In the genomic region with DNA sequence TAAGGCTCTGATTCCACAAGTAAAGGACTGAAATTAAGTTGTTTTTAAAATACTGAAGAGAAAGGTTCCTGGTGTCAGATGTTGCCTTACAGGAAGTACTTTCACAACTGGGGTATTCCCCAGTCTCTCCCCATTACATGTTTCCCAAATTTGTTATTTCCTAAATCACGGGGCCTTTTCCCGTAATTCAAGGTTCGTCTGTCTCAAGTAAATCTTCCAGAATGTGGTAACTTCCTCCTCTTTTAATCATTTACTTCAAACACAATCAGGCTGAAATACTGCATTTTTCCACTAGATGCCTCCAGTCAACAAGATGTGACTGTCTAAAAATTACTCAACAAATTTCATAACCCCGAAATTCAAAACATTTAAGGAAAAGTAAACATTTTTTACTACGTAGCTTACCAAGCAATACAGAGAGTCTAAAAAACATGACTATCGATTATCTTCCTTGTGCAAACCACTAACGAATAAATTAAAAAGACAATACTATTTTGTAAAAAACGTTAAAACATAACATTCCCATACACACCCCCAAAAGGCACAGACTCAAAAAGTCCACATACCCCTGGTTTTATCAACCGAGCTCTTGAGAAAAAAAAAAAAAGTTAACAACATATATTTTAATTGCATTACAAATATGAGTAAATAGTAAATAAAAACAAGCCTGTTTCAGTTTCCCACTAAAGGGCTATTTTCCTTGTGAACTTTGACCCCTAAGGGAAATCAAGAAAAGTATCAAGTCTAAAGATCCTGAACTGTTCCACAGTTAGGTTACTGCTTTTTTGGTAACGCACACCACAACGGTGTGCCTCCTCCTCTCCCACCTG, we compare ENCODE assay signal across 8 cellular contexts. TPM values are rescaled to one million over a fixed set of nuclear protein-coding genes. Genes with fewer than 3 reads are reported as not detected.
DNase-seq lines count a peak whose midpoint lies in the region; ATAC-seq and TF ChIP-seq lines count a peak whose summit lies in the region.

No MANE protein-coding gene starts in this region.

- DNase-seq in activated T-cell treated with anti-CD3 and anti-CD28 coated beads, Interleukin-2, amount 50 U/mL, for 24 hours: no peak
- no peak for DNase-seq in activated T-cell treated with anti-CD3 and anti-CD28 coated beads, Interleukin-2, amount 50 U/mL, for 48 hours
- DNase-seq in SKM-1 (lab: John Stamatoyannopoulos, UW; ENCODE audit: unreplicated experiment) (peak; percentile 89), mucosa of gallbladder (ENCODE audit: low spot score) (peak; percentile 38), aorta (no peak), NCI-H524 treated with DMSO at 0.1 percent for 48 hours (lab: John Stamatoyannopoulos, UW) (no peak)
- DNase-seq in effector memory CD8-positive, alpha-beta T cell: peak; percentile 25 to 50 (median 32)

- H3K9ac ChIP-seq in KMS-11: peak overlapping the region; percentile 81; the same call in 1 of the 2 replicates

- TF ChIP-seq CTCF in KMS-11 (conservative IDR thresholded peaks at IDR 0.05; ENCODE audit: low read depth, low read length): peak; percentile 70

- peaks cover 62% of the 10 kb centered on the region for H3K4me1 Mint-ChIP-seq in activated T-cell treated with anti-CD3 and anti-CD28 coated beads, Interleukin-2, amount 50 U/mL, for 24 hours (ENCODE audit: low read depth)
- H3K4me1 Mint-ChIP-seq in effector memory CD8-positive, alpha-beta T cell (ENCODE audit: low read depth in 2 of 2): peaks cover 28 to 46% of the 10 kb centered on the region in 2 donors

- H3K4me3 ChIP-seq in KMS-11 (IDR thresholded peaks at IDR 0.05; ENCODE audit: insufficient read depth, low read depth, low read length): no peak overlapping the region
- H3K4me3 ChIP-seq in aorta (ENCODE audit: low read length in 2 of 2): peak overlapping the region; percentile 29 to 96

- peaks cover 55% of the 10 kb centered on the region for H3K36me3 Mint-ChIP-seq in activated T-cell treated with anti-CD3 and anti-CD28 coated beads, Interleukin-2, amount 50 U/mL, for 24 hours (ENCODE audit: low read depth)
- H3K36me3 Mint-ChIP-seq in effector memory CD8-positive, alpha-beta T cell (ENCODE audit: insufficient read depth): peaks cover 50% of the 10 kb centered on the region

- no peaks in the 10 kb centered on the region for H3K9me3 ChIP-seq in aorta (ENCODE audit: control insufficient read depth, low read length)

- H2AFZ ChIP-seq in KMS-11 (ENCODE audit: low read depth): 0 out of 2 replicates have a peak overlapping the region, but pooled peaks have one; percentile 6

- no peaks in the 10 kb centered on the region for H3K36me3 ChIP-seq in KMS-11 (ENCODE audit: insufficient read depth)
- no peaks in the 10 kb centered on the region for H3K36me3 ChIP-seq in aorta (ENCODE audit: control insufficient read depth in 1 of 2, insufficient read depth in 2 of 2, low read length in 1 of 2)

- H3K27ac ChIP-seq in KMS-11 (peak overlapping the region; percentile 78; the same call in 1 of the 2 replicates), aorta (ENCODE audit: low read depth in 1 of 2, low read length in 2 of 2) (peak overlapping the region in 1 of 2 donors; percentile 12)

- H3K9me3 Mint-ChIP-seq in activated T-cell treated with anti-CD3 and anti-CD28 coated beads, Interleukin-2, amount 50 U/mL, for 24 hours: no peaks in the 10 kb centered on the region
- H3K9me3 Mint-ChIP-seq in effector memory CD8-positive, alpha-beta T cell: no peaks in the 10 kb centered on the region

- peak overlapping the region; percentile 94 for H3K4me3 Mint-ChIP-seq in activated T-cell treated with anti-CD3 and anti-CD28 coated beads, Interleukin-2, amount 50 U/mL, for 24 hours
- H3K4me3 Mint-ChIP-seq in effector memory CD8-positive, alpha-beta T cell: peak overlapping the region; percentile 83 to 88

- H3K27me3 Mint-ChIP-seq in activated T-cell treated with anti-CD3 and anti-CD28 coated beads, Interleukin-2, amount 50 U/mL, for 24 hours: no peaks in the 10 kb centered on the region
- H3K27me3 Mint-ChIP-seq in effector memory CD8-positive, alpha-beta T cell: no peaks in the 10 kb centered on the region

- H3K27me3 ChIP-seq in KMS-11 (ENCODE audit: insufficient read depth, low read depth): no peaks in the 10 kb centered on the region
- no peaks in the 10 kb centered on the region for H3K27me3 ChIP-seq in aorta (ENCODE audit: control insufficient read depth in 1 of 2, insufficient read depth in 2 of 2, low read length in 1 of 2)

- ATAC-seq in effector memory CD8-positive, alpha-beta T cell (replicated peaks): no peak
- peak; percentile 56 for ATAC-seq in aorta (ENCODE audit: low FRiP score)

- intact Hi-C loops in aorta (cut with DNase I): loop anchor here (1.0 to 10.0 kb wide), 5 partner anchors 36 to 253 kb away; partner anchors contain the start of genes MRPL18 (in 1 of the 2) and WTAP (in 1 of the 2)

- 10 to 11% methylated on average over 11 of the region's 11 CpGs for WGBS in aorta, 2 donors

- peaks cover 50% of the 10 kb centered on the region; the same call in 1 of the 2 replicates for H3K79me2 ChIP-seq in KMS-11 (ENCODE audit: insufficient read depth, low read depth)

- H3K4me2 ChIP-seq in KMS-11: peak overlapping the region; percentile 91

- no peaks in the 10 kb centered on the region for H4K20me1 ChIP-seq in KMS-11 (ENCODE audit: insufficient read depth)

- H3K4me1 ChIP-seq in KMS-11 (ENCODE audit: low read depth, poor library complexity, severe bottlenecking): peaks cover 21% of the 10 kb centered on the region
- no peaks in the 10 kb centered on the region for H3K4me1 ChIP-seq in aorta (ENCODE audit: control insufficient read depth in 1 of 2, insufficient read depth in 2 of 2, low read length in 2 of 2)

- peak overlapping the region; percentile 97 for H3K27ac Mint-ChIP-seq in activated T-cell treated with anti-CD3 and anti-CD28 coated beads, Interleukin-2, amount 50 U/mL, for 24 hours
- H3K27ac Mint-ChIP-seq in effector memory CD8-positive, alpha-beta T cell: peak overlapping the region; percentile 89 to 90

RNA-seq across cellular contexts. Expression of gene SOD2, which starts 1.7 kb away (rescaled TPM):
- total RNA-seq in mucosa of gallbladder (189 TPM), aorta (100 to 1,000 TPM; 387 to 624 TPM)
- 100 to 1,000 TPM in 1 of 2 donors, 10 to 100 TPM in 1; 98.1 to 209 TPM for polyA plus RNA-seq in aorta

RNA-seq across cellular contexts. Expression of gene WTAP, which starts 36.0 kb away (rescaled TPM):
- 75.4 TPM for total RNA-seq in mucosa of gallbladder
- total RNA-seq in aorta: 10 to 100 TPM; 91.7 to 94.7 TPM
- polyA plus RNA-seq in aorta: 10 to 100 TPM; 67.7 to 83.8 TPM

Comparison
In these comparisons a context has a peak if more than half of its experiments do, and no peak if none do; other contexts are left out.
1. DNase-seq: peak in SKM-1 (single experiment), effector memory CD8-positive, alpha-beta T cell (3 of 3) and mucosa of gallbladder (single experiment); none in activated T-cell treated with anti-CD3 and anti-CD28 coated beads, Interleukin-2, amount 50 U/mL, for 24 hours (single experiment), activated T-cell treated with anti-CD3 and anti-CD28 coated beads, Interleukin-2, amount 50 U/mL, for 48 hours (0 of 2), aorta (0 of 2) and NCI-H524 treated with DMSO at 0.1 percent for 48 hours (single experiment).